ENCODE assay signal across 8 cellular contexts in genomic region chr2:131736406-131736805, GRCh38.
A peak's percentile ranks its signal among the peaks of the same experiment; 100 is the strongest.
DNase-seq lines count a peak whose midpoint lies in the region; ATAC-seq and FAIRE-seq lines count a peak whose summit lies in the region.
"Not testable (repeated sequence)": the region's sequence is repeated elsewhere in the genome, so short reads cannot be mapped to it uniquely, and the experiment has no call there.

No MANE protein-coding gene starts in this region.

- not testable (repeated sequence) for DNase-seq in GM18507 (ENCODE audit: extremely low spot score, insufficient read length, low read depth); memory B cell (ENCODE audit: low spot score in 2 of 2)

- not testable (repeated sequence) for H3K4me3 Mint-ChIP-seq in memory B cell

- not testable (repeated sequence) for H3K27ac Mint-ChIP-seq in memory B cell

- H3K36me3 Mint-ChIP-seq in memory B cell = not testable (repeated sequence)

- ATAC-seq in GM19035 (IDR thresholded peaks at IDR 0.05; ENCODE audit: unreplicated experiment) (peak; percentile 98), GM21360 (IDR thresholded peaks at IDR 0.05; ENCODE audit: unreplicated experiment) (peak; percentile 99), GM21717 (IDR thresholded peaks at IDR 0.05; ENCODE audit: unreplicated experiment) (peak; percentile 100), HG02840 (IDR thresholded peaks at IDR 0.05; ENCODE audit: low FRiP score, unreplicated experiment) (peak; percentile 60), HG03097 (IDR thresholded peaks at IDR 0.05; ENCODE audit: low FRiP score, unreplicated experiment) (peak; percentile 83), HG03439 (IDR thresholded peaks at IDR 0.05; ENCODE audit: unreplicated experiment) (peak; percentile 77), memory B cell (ENCODE audit: low read depth) (peak; percentile 37)

- not testable (repeated sequence) for H3K9me3 Mint-ChIP-seq in memory B cell

- peak; percentile 46 for FAIRE-seq in GM18507 (lab: Jason Lieb, UNC)

- H3K4me1 Mint-ChIP-seq in memory B cell = not testable (repeated sequence)

- not testable (repeated sequence) for H3K27me3 Mint-ChIP-seq in memory B cell

Comparison
In these comparisons a context has a peak if more than half of its experiments do, and no peak if none do; other contexts are left out.
1. ATAC-seq: peak in every context shown above with its lines; median percentile 100 in GM21717; 99 in GM21360; 98 in GM19035; 83 in HG03097; 77 in HG03439; 60 in HG02840; 37 in memory B cell.